ENCODE assay signal across 8 cellular contexts in the genomic region with DNA sequence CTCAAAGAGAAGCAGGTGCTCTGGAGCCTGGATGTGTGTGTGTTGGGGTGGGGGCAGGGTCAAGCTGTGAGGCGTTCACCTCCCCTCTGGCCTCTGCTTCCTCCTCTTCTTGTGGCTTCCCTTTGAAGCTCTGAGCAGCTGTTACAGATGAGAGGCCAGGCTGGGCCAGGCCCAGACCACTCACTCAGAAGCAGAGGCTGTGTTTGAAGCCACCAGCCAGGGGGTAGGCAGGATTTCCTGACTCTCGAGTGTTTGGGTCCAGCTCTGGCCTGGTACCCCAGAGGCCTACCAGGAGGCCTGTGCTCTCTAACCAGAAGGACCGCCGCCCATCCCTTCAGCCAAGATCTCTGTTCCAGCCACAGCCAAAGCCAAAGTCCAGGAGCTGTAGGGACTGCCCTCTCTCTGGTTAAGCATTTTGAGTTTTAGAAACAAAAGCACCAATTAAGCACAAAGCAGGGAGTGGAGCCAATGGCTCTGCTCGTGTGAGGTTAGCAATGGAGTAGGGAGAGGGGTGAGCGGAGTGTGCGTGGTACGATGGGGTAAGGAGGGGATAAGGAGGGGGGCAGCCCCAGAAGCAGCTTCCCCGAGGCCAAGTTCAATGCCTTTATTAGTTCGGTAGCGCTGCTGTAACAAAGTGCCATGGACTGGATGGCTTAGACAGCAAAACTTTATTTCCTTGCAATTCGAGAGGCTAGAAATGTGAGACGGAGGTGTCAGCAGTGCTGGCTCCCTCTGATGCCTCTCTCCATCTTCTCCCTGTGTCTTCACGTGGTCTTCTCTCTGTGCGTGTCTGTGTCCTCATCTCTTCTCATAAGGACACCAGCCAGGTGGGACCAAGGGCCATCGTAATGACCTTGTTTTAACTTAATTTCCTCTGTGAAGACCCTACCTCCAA. TPM values are rescaled to one million over a fixed set of nuclear protein-coding genes. Genes with fewer than 3 reads are reported as not detected.
A peak's percentile ranks its signal among the peaks of the same experiment; 100 is the strongest.
DNase-seq lines count a peak whose midpoint lies in the region; ATAC-seq and TF ChIP-seq lines count a peak whose summit lies in the region.

No MANE protein-coding gene starts in this region.

- H3K9me2 ChIP-seq in SU-DHL-6 (replicated peaks; ENCODE audit: insufficient read depth, low read length) = no peaks in the 10 kb centered on the region

- no peak overlapping the region for H3K4me2 ChIP-seq in SU-DHL-6 (ENCODE audit: low read depth, low read length, poor library complexity, severe bottlenecking)

- peak; percentile 47 for ATAC-seq in GM18508 (IDR thresholded peaks at IDR 0.05; ENCODE audit: insufficient read depth, unreplicated experiment)
- ATAC-seq in HG02678 (IDR thresholded peaks at IDR 0.05; ENCODE audit: unreplicated experiment) = peak; percentile 87
- ATAC-seq in lung (ENCODE audit: insufficient read depth, low FRiP score) = no peak
- no peak for ATAC-seq in foreskin keratinocyte

- peaks cover 31 to 53% of the 10 kb centered on the region in 2 donors for H3K4me1 ChIP-seq in lung (ENCODE audit: control insufficient read depth in 2 of 2, insufficient read depth in 2 of 2, low read length in 2 of 2)
- H3K4me1 ChIP-seq in foreskin keratinocyte = no peaks in the 10 kb centered on the region

- TF ChIP-seq CTCF in SU-DHL-6 (IDR thresholded peaks at IDR 0.05; ENCODE audit: insufficient read depth, low read length, poor library complexity, severe bottlenecking) (no peak), lung (IDR thresholded peaks at IDR 0.05; ENCODE audit: control extremely low read depth, extremely low read depth) (no peak), foreskin keratinocyte (conservative IDR thresholded peaks at IDR 0.05) (no peak), foreskin fibroblast (IDR thresholded peaks at IDR 0.05; ENCODE audit: low read depth, low read length) (no peak)

- H3K9me3 ChIP-seq in SU-DHL-6 (ENCODE audit: insufficient read depth, low read length) (no peaks in the 10 kb centered on the region), lung (ENCODE audit: control insufficient read depth in 2 of 2, insufficient read depth in 1 of 2, low read length in 1 of 2) (no peaks in the 10 kb centered on the region)

- no peak overlapping the region for H3K4me3 ChIP-seq in SU-DHL-6 (ENCODE audit: insufficient read depth, low read length, poor library complexity, severe bottlenecking)
- H3K4me3 ChIP-seq in lung = no peak overlapping the region
- no peak overlapping the region for H3K4me3 ChIP-seq in foreskin fibroblast (ENCODE audit: low read depth in 1 of 2, low read length in 2 of 2)

- H3K36me3 ChIP-seq in SU-DHL-6 (ENCODE audit: low read length) (no peaks in the 10 kb centered on the region), lung (ENCODE audit: control insufficient read depth in 2 of 2, insufficient read depth in 2 of 2, low read length in 2 of 2) (no peaks in the 10 kb centered on the region)

- no peaks in the 10 kb centered on the region for H3F3A ChIP-seq in SU-DHL-6 (ENCODE audit: insufficient read depth)

- DNase-seq in lung (ENCODE audit: low spot score) = no peak
- no peak for DNase-seq in effector CD8-positive, alpha-beta T cell (lab: John Stamatoyannopoulos, UW)
- DNase-seq in foreskin keratinocyte = no peak
- no peak for DNase-seq in stimulated activated CD4-positive, alpha-beta T cell treated with anti-CD3 and anti-CD28 coated beads, Interleukin-12 subunit alpha, Interleukin-12 subunit beta, amount 100 ng/mL, for 4 hours
- DNase-seq in foreskin fibroblast = no peak

- peaks cover 58% of the 10 kb centered on the region for H3K79me2 ChIP-seq in SU-DHL-6 (ENCODE audit: insufficient read depth, low read length)

- H4K20me1 ChIP-seq in SU-DHL-6 (ENCODE audit: low read depth, low read length) = no peaks in the 10 kb centered on the region

- 59 to 78% methylated on average over 16 of the region's 16 CpGs for WGBS in lung, 2 donors

- no peak overlapping the region for H2AFZ ChIP-seq in SU-DHL-6 (ENCODE audit: low read depth, low read length, severe bottlenecking)

- no peak overlapping the region for H3K9ac ChIP-seq in SU-DHL-6 (ENCODE audit: low read length)

- H3K27ac ChIP-seq in SU-DHL-6 (ENCODE audit: low read depth, low read length) = 0 out of 2 replicates have a peak overlapping the region, but pooled peaks have one; percentile 16
- peak overlapping the region; percentile 0 to 15 for H3K27ac ChIP-seq in lung (ENCODE audit: low read depth in 1 of 2, low read length in 1 of 2)
- no peak overlapping the region for H3K27ac ChIP-seq in foreskin keratinocyte

- H3K27me3 ChIP-seq in SU-DHL-6 (ENCODE audit: low read length) (no peaks in the 10 kb centered on the region), lung (ENCODE audit: control insufficient read depth, insufficient read depth) (no peaks in the 10 kb centered on the region), foreskin keratinocyte (no peaks in the 10 kb centered on the region)

RNA-seq across cellular contexts. Expression of a gene that starts 20.5 kb away (rescaled TPM):
- 10 to 100 TPM; 22.7 to 29.4 TPM for total RNA-seq in lung
- polyA plus RNA-seq in lung = 10 to 100 TPM in 1 of 2 donors, 1 to 10 TPM in 1; 7.6 to 25.0 TPM
- 0.04 TPM in 1 of 2 replicates, not detected in the other for total RNA-seq in foreskin keratinocyte
- 0.02 and 0.03 TPM in 2 replicates for polyA plus RNA-seq in foreskin keratinocyte

Comparison
In these comparisons a context has a peak if more than half of its experiments do, and no peak if none do; other contexts are left out.
1. ATAC-seq: peak in GM18508 (single experiment) and HG02678 (single experiment); none in lung (single experiment) and foreskin keratinocyte (single experiment).
2. RNA of a gene that starts 20.5 kb away (total RNA-seq): 22.7 to 29.4 TPM in lung; 0.04 TPM in foreskin keratinocyte; every median in the first group is over 10 times any median in the second.